1 cellular context compared by ENCODE assay signal in the genomic region with DNA sequence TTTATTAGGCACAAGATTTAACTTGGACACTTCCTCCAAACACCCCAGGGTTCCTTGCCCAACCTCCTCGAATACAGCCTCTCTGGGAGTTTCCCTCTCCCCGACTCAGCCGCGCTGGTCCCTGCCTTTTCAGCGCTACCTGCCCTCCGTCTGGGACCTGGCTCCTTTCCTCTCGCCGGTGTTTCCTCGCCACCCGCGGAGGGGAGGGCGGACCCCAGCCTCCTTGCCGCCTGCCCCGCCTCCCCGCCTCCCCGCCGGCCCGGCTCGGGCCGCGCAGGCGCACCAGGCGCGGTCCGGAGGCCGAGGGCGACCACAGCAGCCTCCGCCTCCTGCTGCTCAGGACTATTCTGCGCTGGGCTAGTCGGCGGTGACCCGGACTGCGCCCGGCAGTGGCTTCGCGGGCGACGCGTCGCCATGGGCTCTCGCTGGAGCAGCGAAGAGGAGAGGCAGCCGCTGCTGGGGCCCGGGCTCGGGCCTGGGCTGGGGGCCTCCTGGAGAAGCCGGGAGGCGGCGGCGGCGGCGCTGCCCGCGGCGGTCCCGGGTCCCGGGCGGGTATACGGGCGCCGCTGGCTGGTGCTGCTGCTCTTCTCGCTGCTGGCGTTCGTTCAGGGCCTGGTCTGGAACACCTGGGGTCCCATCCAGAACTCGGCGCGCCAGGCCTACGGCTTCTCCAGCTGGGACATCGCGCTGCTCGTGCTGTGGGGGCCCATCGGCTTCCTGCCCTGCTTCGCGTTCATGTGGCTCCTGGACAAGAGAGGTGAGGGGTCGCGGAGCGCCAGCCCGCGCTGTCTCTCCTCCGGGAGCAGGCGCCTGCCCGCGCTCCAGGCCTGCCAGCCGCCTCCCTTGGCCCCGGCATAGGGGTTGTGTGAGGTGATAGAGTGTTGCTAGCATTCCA.
A peak's percentile ranks its signal among the peaks of the same experiment; 100 is the strongest.
TF ChIP-seq lines count a peak whose summit lies in the region.

SLC49A4 (plus strand) TSS at position 291 of the 895 bp plus-strand sequence; CDS start at position 415, 124 bp downstream.

TF ChIP-seq in WTC11, 78 proteins besides CTCF, POLR2A, EP300 and RAD21 (continued from another document):
- TF ChIP-seq, protein P1, sequence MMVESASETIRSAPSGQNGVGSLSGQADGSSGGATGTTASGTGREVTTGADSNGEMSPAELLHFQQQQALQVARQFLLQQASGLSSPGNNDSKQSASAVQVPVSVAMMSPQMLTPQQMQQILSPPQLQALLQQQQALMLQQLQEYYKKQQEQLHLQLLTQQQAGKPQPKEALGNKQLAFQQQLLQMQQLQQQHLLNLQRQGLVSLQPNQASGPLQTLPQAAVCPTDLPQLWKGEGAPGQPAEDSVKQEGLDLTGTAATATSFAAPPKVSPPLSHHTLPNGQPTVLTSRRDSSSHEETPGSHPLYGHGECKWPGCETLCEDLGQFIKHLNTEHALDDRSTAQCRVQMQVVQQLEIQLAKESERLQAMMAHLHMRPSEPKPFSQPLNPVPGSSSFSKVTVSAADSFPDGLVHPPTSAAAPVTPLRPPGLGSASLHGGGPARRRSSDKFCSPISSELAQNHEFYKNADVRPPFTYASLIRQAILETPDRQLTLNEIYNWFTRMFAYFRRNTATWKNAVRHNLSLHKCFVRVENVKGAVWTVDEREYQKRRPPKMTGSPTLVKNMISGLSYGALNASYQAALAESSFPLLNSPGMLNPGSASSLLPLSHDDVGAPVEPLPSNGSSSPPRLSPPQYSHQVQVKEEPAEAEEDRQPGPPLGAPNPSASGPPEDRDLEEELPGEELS (CRISPR knock-in tag; IDR thresholded peaks at IDR 0.05) = peak; percentile 77
- TF ChIP-seq ARID4B (CRISPR knock-in tag; IDR thresholded peaks at IDR 0.05; ENCODE audit: borderline replicate concordance) (0 out of 2 replicates have a peak, but pooled peaks have one; percentile 37), FOXK1 (CRISPR knock-in tag; IDR thresholded peaks at IDR 0.05) (peak; percentile 85), CDX4 (CRISPR knock-in tag; IDR thresholded peaks at IDR 0.05; ENCODE audit: borderline replicate concordance) (no peak), FOXP1 (CRISPR knock-in tag; IDR thresholded peaks at IDR 0.05; ENCODE audit: borderline replicate concordance) (peak; percentile 85; the same call in 1 of the 2 replicates), TCF7 (CRISPR knock-in tag; IDR thresholded peaks at IDR 0.05; ENCODE audit: low read depth) (peak; percentile 72; the same call in 1 of the 2 replicates), MAX (CRISPR knock-in tag; IDR thresholded peaks at IDR 0.05) (peak; percentile 47; the same call in 1 of the 2 replicates), SP1 (CRISPR knock-in tag; conservative IDR thresholded peaks at IDR 0.05) (peak; percentile 65), MYBL2 (CRISPR knock-in tag; IDR thresholded peaks at IDR 0.05) (0 out of 2 replicates have a peak, but pooled peaks have one; percentile 26), PRDM15 (CRISPR knock-in tag; IDR thresholded peaks at IDR 0.05) (peak; percentile 91), ZBTB21 (CRISPR knock-in tag; IDR thresholded peaks at IDR 0.05; ENCODE audit: borderline replicate concordance) (0 out of 2 replicates have a peak, but pooled peaks have one; percentile 41), ETV6 (CRISPR knock-in tag; IDR thresholded peaks at IDR 0.05) (peak; percentile 92), RELA (CRISPR knock-in tag; IDR thresholded peaks at IDR 0.05; ENCODE audit: borderline replicate concordance) (peak; percentile 46; the same call in 1 of the 2 replicates), ELF4 (CRISPR knock-in tag; IDR thresholded peaks at IDR 0.05; ENCODE audit: low read depth) (0 out of 2 replicates have a peak, but pooled peaks have one; percentile 74), KAT7 (CRISPR knock-in tag; IDR thresholded peaks at IDR 0.05; ENCODE audit: borderline replicate concordance) (peak; percentile 78; the same call in 1 of the 2 replicates), NFE2L1 (CRISPR knock-in tag; IDR thresholded peaks at IDR 0.05) (0 out of 2 replicates have a peak, but pooled peaks have one; percentile 40), MLX (CRISPR knock-in tag; IDR thresholded peaks at IDR 0.05) (peak; percentile 70; the same call in 1 of the 2 replicates), ZMAT4 (CRISPR knock-in tag; IDR thresholded peaks at IDR 0.05) (no peak), NR3C1 (CRISPR knock-in tag; conservative IDR thresholded peaks at IDR 0.05; ENCODE audit: low read depth) (0 out of 2 replicates have a peak, but pooled peaks have one; percentile 52)
- TF ChIP-seq, protein P2, sequence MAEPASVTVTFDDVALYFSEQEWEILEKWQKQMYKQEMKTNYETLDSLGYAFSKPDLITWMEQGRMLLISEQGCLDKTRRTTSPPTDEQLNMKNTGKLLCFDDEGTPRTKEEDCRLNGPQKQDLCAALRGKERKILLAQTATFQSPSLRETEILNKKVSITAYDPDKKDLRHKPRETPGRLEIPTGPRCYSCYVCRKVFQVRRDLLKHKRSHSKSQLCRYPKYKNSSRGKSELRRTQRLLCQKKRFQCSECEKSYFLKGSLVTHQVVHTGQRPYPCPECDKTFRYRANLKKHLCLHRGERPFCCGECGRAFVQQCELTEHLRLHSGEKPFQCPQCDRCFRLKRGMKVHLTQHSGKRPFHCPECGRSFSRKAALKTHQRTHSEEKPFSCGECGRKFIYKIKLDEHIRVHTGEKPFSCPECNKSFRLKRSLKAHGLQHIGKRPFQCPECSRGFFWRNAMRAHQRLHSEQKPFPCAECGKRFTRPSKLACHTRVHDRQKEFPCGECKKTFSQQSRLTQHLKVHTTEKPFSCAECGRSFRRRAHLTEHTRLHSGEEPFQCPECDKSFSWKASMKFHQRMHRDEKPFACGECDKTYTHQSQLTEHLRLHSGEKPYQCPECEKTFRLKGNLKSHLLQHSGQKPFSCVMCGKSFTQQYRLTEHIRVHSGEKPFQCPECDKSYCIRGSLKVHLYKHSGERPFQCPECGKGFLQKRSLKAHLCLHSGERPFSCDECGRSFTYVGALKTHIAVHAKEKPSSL (CRISPR knock-in tag; conservative IDR thresholded peaks at IDR 0.05) = no peak
- TF ChIP-seq, protein P3, sequence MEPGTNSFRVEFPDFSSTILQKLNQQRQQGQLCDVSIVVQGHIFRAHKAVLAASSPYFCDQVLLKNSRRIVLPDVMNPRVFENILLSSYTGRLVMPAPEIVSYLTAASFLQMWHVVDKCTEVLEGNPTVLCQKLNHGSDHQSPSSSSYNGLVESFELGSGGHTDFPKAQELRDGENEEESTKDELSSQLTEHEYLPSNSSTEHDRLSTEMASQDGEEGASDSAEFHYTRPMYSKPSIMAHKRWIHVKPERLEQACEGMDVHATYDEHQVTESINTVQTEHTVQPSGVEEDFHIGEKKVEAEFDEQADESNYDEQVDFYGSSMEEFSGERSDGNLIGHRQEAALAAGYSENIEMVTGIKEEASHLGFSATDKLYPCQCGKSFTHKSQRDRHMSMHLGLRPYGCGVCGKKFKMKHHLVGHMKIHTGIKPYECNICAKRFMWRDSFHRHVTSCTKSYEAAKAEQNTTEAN (CRISPR knock-in tag; IDR thresholded peaks at IDR 0.05) = peak; percentile 67; the same call in 1 of the 2 replicates
